In the genomic region with DNA sequence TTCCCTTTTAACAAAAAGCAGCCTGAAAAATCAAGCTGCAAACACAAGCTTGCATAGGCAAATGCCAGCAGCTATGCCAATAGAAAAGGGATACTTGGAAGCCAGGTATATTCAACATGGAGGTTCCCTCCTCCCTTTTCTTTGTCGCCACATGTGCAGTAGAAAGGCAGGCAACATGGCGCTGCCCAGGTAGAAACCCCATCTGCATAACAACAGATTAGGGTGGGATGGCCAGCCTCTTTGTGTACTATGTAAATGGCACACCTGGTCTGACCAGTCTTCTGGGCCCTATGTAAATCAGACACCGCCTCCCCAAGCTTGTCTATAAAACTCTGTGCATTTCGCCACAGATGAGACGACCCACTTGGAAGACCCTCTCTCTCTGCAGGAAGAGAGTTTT, we compare ENCODE assay signal across 15 cellular contexts. TPM values are rescaled to one million over a fixed set of nuclear protein-coding genes. Genes with fewer than 3 reads are reported as not detected.
DNase-seq lines count a peak whose midpoint lies in the region; ATAC-seq and TF ChIP-seq lines count a peak whose summit lies in the region.
"Had no signal": no experiment of that assay in that cellular context is flagged by ENCODE, and none has a peak within 500 bp of the region (broad histone marks: within the 10 kb centered on the region; RNA-seq: fewer than 3 reads in every experiment).

No MANE protein-coding gene starts in this region.

- H3K4me3 Mint-ChIP-seq in endodermal cell (no peak overlapping the region), osteocyte (ENCODE audit: unreplicated experiment) (no peak overlapping the region)
- H3K4me3 Mint-ChIP-seq in activated CD8-positive, alpha-beta T cell treated with anti-CD3 and anti-CD28 coated beads, Interleukin-2, amount 10 ng/mL, durations not matched to agents 7 days and 5 days, result no peak overlapping the region
- H3K4me3 Mint-ChIP-seq: CD14-positive monocyte; CD8-positive, alpha-beta T cell had no signal

- H3K36me3 ChIP-seq in endodermal cell (ENCODE audit: control insufficient read depth, insufficient read depth, low read length), result no peaks in the 10 kb centered on the region
- H3K36me3 ChIP-seq: HAP-1 had no signal

- no peaks in the 10 kb centered on the region for H3K27me3 Mint-ChIP-seq in endodermal cell (ENCODE audit: insufficient read depth)
- no peaks in the 10 kb centered on the region for H3K27me3 Mint-ChIP-seq in osteocyte (ENCODE audit: unreplicated experiment)
- peaks cover 3% of the 10 kb centered on the region for H3K27me3 Mint-ChIP-seq in activated CD8-positive, alpha-beta T cell treated with anti-CD3 and anti-CD28 coated beads, Interleukin-2, amount 10 ng/mL, durations not matched to agents 7 days and 5 days (ENCODE audit: low read depth)

- H3K9me3 ChIP-seq in endodermal cell (ENCODE audit: control insufficient read depth, low read length), result no peaks in the 10 kb centered on the region
- H3K9me3 ChIP-seq: HAP-1 had no signal

- no peaks in the 10 kb centered on the region for H3K36me3 Mint-ChIP-seq in endodermal cell (ENCODE audit: low read depth)
- no peaks in the 10 kb centered on the region for H3K36me3 Mint-ChIP-seq in osteocyte (ENCODE audit: unreplicated experiment)
- no peaks in the 10 kb centered on the region for H3K36me3 Mint-ChIP-seq in activated CD8-positive, alpha-beta T cell treated with anti-CD3 and anti-CD28 coated beads, Interleukin-2, amount 10 ng/mL, durations not matched to agents 7 days and 5 days (ENCODE audit: low read depth)
- H3K36me3 Mint-ChIP-seq: CD14-positive monocyte; CD8-positive, alpha-beta T cell had no signal

- CTCF ChIA-PET in activated CD8-positive, alpha-beta T cell treated with anti-CD3 and anti-CD28 coated beads, Interleukin-2, amount 10 ng/mL, durations not matched to agents 7 days and 5 days (lab: Charles Lee), result no interaction called here

- no peaks in the 10 kb centered on the region for H3K4me1 ChIP-seq in endodermal cell (ENCODE audit: control insufficient read depth, insufficient read depth, low read length)

- peaks cover 5% of the 10 kb centered on the region for H3K9me3 Mint-ChIP-seq in endodermal cell
- no peaks in the 10 kb centered on the region for H3K9me3 Mint-ChIP-seq in osteocyte (ENCODE audit: unreplicated experiment)
- H3K9me3 Mint-ChIP-seq in activated CD8-positive, alpha-beta T cell treated with anti-CD3 and anti-CD28 coated beads, Interleukin-2, amount 10 ng/mL, durations not matched to agents 7 days and 5 days (ENCODE audit: insufficient read depth), result no peaks in the 10 kb centered on the region
- H3K9me3 Mint-ChIP-seq: CD8-positive, alpha-beta T cell had no signal

- ATAC-seq in activated CD8-positive, alpha-beta T cell treated with anti-CD3 and anti-CD28 coated beads, Interleukin-2, amount 10 ng/mL, durations not matched to agents 7 days and 5 days, result no peak
- no peak for ATAC-seq in HG02759 (IDR thresholded peaks at IDR 0.05; ENCODE audit: unreplicated experiment)
- ATAC-seq: CD8-positive, alpha-beta T cell had no signal

- WGBS in endodermal cell (ENCODE audit: insufficient coverage in 1 of 2, insufficient read length in 1 of 2), 2 experiments, result 91 to 96% methylated on average over 3 to 5 of the region's 5 CpGs

- H3K27ac Mint-ChIP-seq in endodermal cell (no peak overlapping the region), osteocyte (ENCODE audit: unreplicated experiment) (no peak overlapping the region)
- no peak overlapping the region for H3K27ac Mint-ChIP-seq in activated CD8-positive, alpha-beta T cell treated with anti-CD3 and anti-CD28 coated beads, Interleukin-2, amount 10 ng/mL, durations not matched to agents 7 days and 5 days
- H3K27ac Mint-ChIP-seq: CD14-positive monocyte; CD8-positive, alpha-beta T cell had no signal

- no peak overlapping the region for H3K9ac ChIP-seq in endodermal cell (ENCODE audit: extremely low read depth, low read length, poor library complexity, severe bottlenecking)

- H3K4me1 Mint-ChIP-seq in endodermal cell (peaks cover 5% of the 10 kb centered on the region), osteocyte (ENCODE audit: unreplicated experiment) (peaks cover 24% of the 10 kb centered on the region)
- no peaks in the 10 kb centered on the region for H3K4me1 Mint-ChIP-seq in activated CD8-positive, alpha-beta T cell treated with anti-CD3 and anti-CD28 coated beads, Interleukin-2, amount 10 ng/mL, durations not matched to agents 7 days and 5 days (ENCODE audit: low read depth)
- H3K4me1 Mint-ChIP-seq: CD14-positive monocyte had no signal

- no peak overlapping the region for H3K27ac ChIP-seq in endodermal cell (ENCODE audit: low read depth, low read length)
- H3K27ac ChIP-seq: 22Rv1, HL-60 had no signal

- peak; percentile 16 for DNase-seq in NCI-H146 (lab: John Stamatoyannopoulos, UW)
- DNase-seq in NCI-H146 treated with DMSO at 0.1 percent for 48 hours (lab: John Stamatoyannopoulos, UW; ENCODE audit: unreplicated experiment), result no peak
- peak; percentile 42 for DNase-seq in endodermal cell
- DNase-seq in osteocyte (ENCODE audit: extremely low spot score, unreplicated experiment), result peak; percentile 21
- no peak for DNase-seq in stimulated activated naive CD4-positive, alpha-beta T cell treated with Interleukin-2 at 50 U/mL for 16 hours (lab: John Stamatoyannopoulos, UW)
- no peak for DNase-seq in activated CD8-positive, alpha-beta T cell treated with anti-CD3 and anti-CD28 coated beads, Interleukin-2, amount 10 ng/mL, durations not matched to agents 7 days and 5 days
- DNase-seq: CD8-positive, alpha-beta T cell; COR-L47; DND-41; GF-D8 had no signal

- TF ChIP-seq CTCF in endodermal cell (conservative IDR thresholded peaks at IDR 0.05) (no peak), osteocyte (IDR thresholded peaks at IDR 0.05) (no peak)

- H3K4me3 ChIP-seq in endodermal cell (ENCODE audit: low read length), result no peak overlapping the region
- H3K4me3 ChIP-seq: HAP-1 had no signal

- H3K27me3 ChIP-seq in endodermal cell (ENCODE audit: control insufficient read depth, insufficient read depth, low read length, poor library complexity, severe bottlenecking), result no peaks in the 10 kb centered on the region

- POLR2A ChIA-PET in activated CD8-positive, alpha-beta T cell treated with anti-CD3 and anti-CD28 coated beads, Interleukin-2, amount 10 ng/mL, durations not matched to agents 7 days and 5 days (lab: Charles Lee), result interaction anchor here (0.6 kb wide), 1 partner anchor 230 kb away, joined by 3 read pairs; no protein-coding TSS in a partner anchor

RNA-seq across cellular contexts. Expression of a gene that starts 58.1 kb away (rescaled TPM):
- 10 to 100 TPM in 1 of 2 donors, 1 to 10 TPM in 1; 4.6 to 12.3 TPM for total RNA-seq in endodermal cell
- 4.0 TPM for polyA plus RNA-seq in endodermal cell (2013, experiment 1 of 2)
- polyA plus RNA-seq in endodermal cell (2013, experiment 2 of 2), result 4.0 TPM
- 14.1 and 15.0 TPM in 2 replicates for total RNA-seq in osteocyte
- total RNA-seq in activated CD8-positive, alpha-beta T cell treated with anti-CD3 and anti-CD28 coated beads, Interleukin-2, amount 10 ng/mL, durations not matched to agents 7 days and 5 days, result not detected
- total RNA-seq: CD8-positive, alpha-beta T cell had no signal
- polyA plus RNA-seq: CD14-positive monocyte had no signal

Comparison
In these comparisons a context has a peak if more than half of its experiments do, and no peak if none do; other contexts are left out.
1. DNase-seq: peak in NCI-H146 (single experiment), endodermal cell (single experiment) and osteocyte (single experiment); none in NCI-H146 treated with DMSO at 0.1 percent for 48 hours (single experiment), stimulated activated naive CD4-positive, alpha-beta T cell treated with Interleukin-2 at 50 U/mL for 16 hours (single experiment) and activated CD8-positive, alpha-beta T cell treated with anti-CD3 and anti-CD28 coated beads, Interleukin-2, amount 10 ng/mL, durations not matched to agents 7 days and 5 days (single experiment).
2. RNA of a gene that starts 58.1 kb away (total RNA-seq): 14.1 to 15.0 TPM in osteocyte and 4.6 to 12.3 TPM in endodermal cell; not detected in activated CD8-positive, alpha-beta T cell treated with anti-CD3 and anti-CD28 coated beads, Interleukin-2, amount 10 ng/mL, durations not matched to agents 7 days and 5 days; every median in the first group is over 4 times any median in the second.